29 cellular contexts compared by ENCODE assay signal in genomic region chr20:38608188-38608587, GRCh38. TPM values are rescaled to one million over a fixed set of nuclear protein-coding genes. Genes with fewer than 3 reads are reported as not detected.
"Had no signal": no experiment of that assay in that cellular context is flagged by ENCODE, and none has a peak within 500 bp of the region (broad histone marks: within the 10 kb centered on the region; RNA-seq: fewer than 3 reads in every experiment).

No MANE protein-coding gene starts in this region.

- FAIRE-seq: endometrium, frontal cortex, keratinocyte, urothelium cell line had no signal

- DNase-seq: cortex of kidney; dorsolateral prefrontal cortex; effector CD8-positive, alpha-beta T cell; heart right ventricle; hypothalamus; left ventricle myocardium inferior; lower lobe of right lung; naive B cell; nephron progenitor cell; ovary; sigmoid colon; stimulated activated CD4-positive, alpha-beta T cell treated with anti-CD3 and anti-CD28 coated beads, Interleukin-2, amount 100 ng/mL, for 24 hours; stimulated activated CD4-positive, alpha-beta T cell treated with anti-CD3 and anti-CD28 coated beads, Interleukin-4, amount 100 ng/mL, for 4 hours; stimulated activated naive B cell treated with anti-CD40 and anti-IgM and Interleukin-4, amounts not matched to agents 10 μg/mL and 1 μg/mL and 100 μg/mL, for 72 hours; stomach; substantia nigra; transverse colon had no signal

- H3K4me3 ChIP-seq: dorsolateral prefrontal cortex, heart right ventricle, left ventricle myocardium inferior, lower lobe of right lung, ovary, right atrium auricular region, sigmoid colon, skin epidermis, stomach, thoracic aorta, transverse colon had no signal

- H3K4me1 ChIP-seq: heart right ventricle, left ventricle myocardium inferior, lower lobe of right lung, right atrium auricular region, sigmoid colon, stomach, transverse colon had no signal

- ATAC-seq: esophagus mucosa; heart right ventricle; lower lobe of right lung; stimulated activated naive B cell treated with anti-CD40 and anti-IgM and Interleukin-4, amounts not matched to agents 10 μg/mL and 1 μg/mL and 100 μg/mL, for 72 hours had no signal

- H3K27ac Mint-ChIP-seq: memory B cell; nephron progenitor cell; stimulated activated naive B cell treated with anti-CD40 and anti-IgM and Interleukin-4, amounts not matched to agents 10 μg/mL and 1 μg/mL and 100 μg/mL, for 72 hours had no signal

- H3K36me3 ChIP-seq: heart right ventricle, left ventricle myocardium inferior, lower lobe of right lung, ovary, right atrium auricular region, sigmoid colon, stomach, thoracic aorta, transverse colon had no signal

- H3K9me3 Mint-ChIP-seq: memory B cell; nephron progenitor cell; stimulated activated naive B cell treated with anti-CD40 and anti-IgM and Interleukin-4, amounts not matched to agents 10 μg/mL and 1 μg/mL and 100 μg/mL, for 72 hours had no signal

- H3K9me3 ChIP-seq: heart right ventricle, left ventricle myocardium inferior, lower lobe of right lung, ovary, right atrium auricular region, sigmoid colon, stomach, thoracic aorta, transverse colon had no signal

- H3K36me3 Mint-ChIP-seq: memory B cell; naive B cell; stimulated activated naive B cell treated with anti-CD40 and anti-IgM and Interleukin-4, amounts not matched to agents 10 μg/mL and 1 μg/mL and 100 μg/mL, for 72 hours had no signal

- H3K27ac ChIP-seq: dorsolateral prefrontal cortex, heart right ventricle, left ventricle myocardium inferior, lower lobe of right lung, ovary, right atrium auricular region, sigmoid colon, skin epidermis, stomach, thoracic aorta, transverse colon had no signal

- H3K27me3 ChIP-seq: ovary, right atrium auricular region had no signal

- H3K4me3 Mint-ChIP-seq: memory B cell; nephron progenitor cell; stimulated activated naive B cell treated with anti-CD40 and anti-IgM and Interleukin-4, amounts not matched to agents 10 μg/mL and 1 μg/mL and 100 μg/mL, for 72 hours had no signal

RNA-seq across cellular contexts. Expression of gene ARHGAP40, which starts 6.6 kb away (rescaled TPM):
- total RNA-seq: fibroblast of lung, glomerular endothelial cell, heart right ventricle, left ventricle myocardium inferior, ovary, posterior vena cava, right atrium auricular region, sigmoid colon, thoracic aorta, transverse colon had no signal
- polyA plus RNA-seq: fibroblast of lung, heart right ventricle, ovary, sigmoid colon had no signal

RNA-seq across cellular contexts. Expression of gene ADIG, which starts 27.2 kb away (rescaled TPM):
- total RNA-seq: esophagus mucosa, fibroblast of lung, frontal cortex, glomerular endothelial cell, left ventricle myocardium inferior, lower lobe of right lung, ovary, posterior vena cava, right atrium auricular region, sigmoid colon, stomach, thoracic aorta, transverse colon had no signal
- polyA plus RNA-seq: fibroblast of lung, heart right ventricle, keratinocyte, ovary, sigmoid colon, stomach had no signal
